26 cellular contexts compared by ENCODE assay signal in genomic region chr1:165824269-165824643, GRCh38. TPM values are rescaled to one million over a fixed set of nuclear protein-coding genes. Genes with fewer than 3 reads are reported as not detected.
DNase-seq lines count a peak whose midpoint lies in the region; ATAC-seq and TF ChIP-seq lines count a peak whose summit lies in the region.
"Had no signal": no experiment of that assay in that cellular context is flagged by ENCODE, and none has a peak within 500 bp of the region (broad histone marks: within the 10 kb centered on the region; RNA-seq: fewer than 3 reads in every experiment).

No MANE protein-coding gene starts in this region.

- no peaks in the 10 kb centered on the region for H3K36me3 ChIP-seq in neuronal stem cell (replicated peaks in 1 of 2; ENCODE audit: control insufficient read depth in 2 of 2, insufficient read depth in 2 of 2, low read length in 2 of 2)
- no peaks in the 10 kb centered on the region for H3K36me3 ChIP-seq in MM.1S (replicated peaks; ENCODE audit: insufficient read depth, low read length)
- H3K36me3 ChIP-seq: heart left ventricle, thyroid gland had no signal

- H4K8ac ChIP-seq in neuronal stem cell (ENCODE audit: low read depth, low read length) = no peak overlapping the region

- H3K27ac ChIP-seq in neuronal stem cell (replicated peaks; ENCODE audit: low read length) (no peak overlapping the region), MM.1S (ENCODE audit: low read length) (no peak overlapping the region)
- H3K27ac ChIP-seq: C4-2B, heart left ventricle, PC-9, psoas muscle, thyroid gland had no signal

- H2BK5ac ChIP-seq in neuronal stem cell (ENCODE audit: low read length) = no peak overlapping the region

- H3K4me3 ChIP-seq in neuronal stem cell (ENCODE audit: low read length in 2 of 2) (no peak overlapping the region), MM.1S (ENCODE audit: low read length) (no peak overlapping the region)
- H3K4me3 ChIP-seq: heart left ventricle, PC-9, psoas muscle, thyroid gland had no signal

- H3K9me3 ChIP-seq in neuronal stem cell (replicated peaks in 1 of 2; ENCODE audit: control insufficient read depth in 2 of 2, insufficient read depth in 1 of 2, low read depth in 1 of 2, low read length in 2 of 2) (no peaks in the 10 kb centered on the region), MM.1S (replicated peaks; ENCODE audit: insufficient read depth, low read length) (no peaks in the 10 kb centered on the region)
- H3K9me3 ChIP-seq: heart left ventricle, psoas muscle, thyroid gland had no signal

- no peak overlapping the region for H3K14ac ChIP-seq in neuronal stem cell (ENCODE audit: low read length)

- H3K9ac ChIP-seq in neuronal stem cell (ENCODE audit: low read depth, low read length, poor library complexity) (no peak overlapping the region), MM.1S (ENCODE audit: low read length) (no peak overlapping the region)

- H3K79me2 ChIP-seq in MM.1S (ENCODE audit: low read length) = peaks cover 17% of the 10 kb centered on the region

- H3K23ac ChIP-seq in neuronal stem cell (ENCODE audit: low read depth, low read length, poor library complexity) = no peak overlapping the region

- no peak overlapping the region for H2BK120ac ChIP-seq in neuronal stem cell (ENCODE audit: low read depth, low read length)

- H3K4me1 ChIP-seq in neuronal stem cell (ENCODE audit: control insufficient read depth in 2 of 2, insufficient read depth in 1 of 2, low read depth in 1 of 2, low read length in 2 of 2) (peaks cover 3 to 10% of the 10 kb centered on the region in 2 donors), MM.1S (ENCODE audit: low read length) (peaks cover 6% of the 10 kb centered on the region)

- no peak overlapping the region for H3K18ac ChIP-seq in neuronal stem cell (ENCODE audit: low read length)

- no peak for TF ChIP-seq CTCF in MM.1S (IDR thresholded peaks at IDR 0.05; ENCODE audit: low read length)

- H4K20me1 ChIP-seq in MM.1S (ENCODE audit: insufficient read depth, low read length) = no peaks in the 10 kb centered on the region

- H4K91ac ChIP-seq in neuronal stem cell (ENCODE audit: low read depth, low read length, poor library complexity) = no peak overlapping the region

- no CpG with 5 or more reads among the region's 1 CpG for WGBS in neuronal stem cell (ENCODE audit: extremely low coverage in 2 of 2, insufficient read length in 2 of 2, insufficient replicate concordance in 1 of 2), 2 donors

- H2AK5ac ChIP-seq in neuronal stem cell (ENCODE audit: low read depth, low read length) = no peak overlapping the region

- H3K4me2 ChIP-seq in neuronal stem cell (ENCODE audit: insufficient read depth, low read length, poor library complexity, severe bottlenecking) (no peak overlapping the region), MM.1S (ENCODE audit: low read depth, low read length) (no peak overlapping the region)
- H3K4me2 ChIP-seq: PC-9 had no signal

- H3K79me1 ChIP-seq in neuronal stem cell (ENCODE audit: low read depth, low read length) = peaks cover 2% of the 10 kb centered on the region

- H3K9me2 ChIP-seq in MM.1S (replicated peaks; ENCODE audit: insufficient read depth, low read length) = no peaks in the 10 kb centered on the region

- H3F3A ChIP-seq in MM.1S (ENCODE audit: insufficient read depth, low read length) = peaks cover 7% of the 10 kb centered on the region

- H2BK12ac ChIP-seq in neuronal stem cell (ENCODE audit: low read length) = no peak overlapping the region

- DNase-seq in EH (ENCODE audit: low read depth) = peak; percentile 18
- DNase-seq in NCI-H345 treated with DMSO at 0.1 percent for 48 hours (lab: John Stamatoyannopoulos, UW; ENCODE audit: unreplicated experiment) = peak; percentile 26
- DNase-seq in fibroblast of gingiva (ENCODE audit: low read depth) = peak; percentile 30
- DNase-seq in neuronal stem cell (ENCODE audit: low spot score) = no peak
- DNase-seq in COLO668 (lab: John Stamatoyannopoulos, UW; ENCODE audit: unreplicated experiment) = no peak
- DNase-seq in MM.1S = no peak
- DNase-seq: activated B cell treated with CpG ODN at 0.5 μM for 24 hours; activated CD4-positive, alpha-beta T cell treated with anti-CD3 and anti-CD28 coated beads, Interleukin-2, amount 50 U/mL, for 1 hour; activated T-cell treated with anti-CD3 and anti-CD28 coated beads, Interleukin-2, amount 50 U/mL, for 48 hours; Calu3; cerebellar nuclear complex; heart left ventricle; kidney glomerular epithelial cell; NCI-H1105; NCI-H2081; NCI-H2227 treated with DMSO at 0.1 percent for 48 hours; NK-92 treated with Interleukin-12 subunit alpha and Interleukin-12 subunit beta, amount 100 ng/mL, for 24 hours; PC-9; psoas muscle; SHP77; stimulated activated naive CD8-positive, alpha-beta T cell treated with anti-CD3 and anti-CD28 coated beads, Interleukin-15, amount 100 ng/mL, for 72 hours; T1000; thyroid gland had no signal

- peak overlapping the region; percentile 67 for H2AFZ ChIP-seq in neuronal stem cell (ENCODE audit: low read length)
- H2AFZ ChIP-seq in MM.1S (ENCODE audit: low read length) = no peak overlapping the region
- H2AFZ ChIP-seq: PC-9 had no signal

- ATAC-seq in GM21529 (IDR thresholded peaks at IDR 0.05; ENCODE audit: unreplicated experiment) (no peak), GM21360 (IDR thresholded peaks at IDR 0.05; ENCODE audit: unreplicated experiment) (no peak)
- ATAC-seq: heart left ventricle; psoas muscle; stimulated activated naive CD8-positive, alpha-beta T cell treated with anti-CD3 and anti-CD28 coated beads, Interleukin-15, amount 100 ng/mL, for 72 hours had no signal

- H3K27me3 ChIP-seq in neuronal stem cell (ENCODE audit: control insufficient read depth in 3 of 3, insufficient read depth in 3 of 3, low read depth in 1 of 3, low read length in 3 of 3) (peaks cover 0 to 7% (median 0%) of the 10 kb centered on the region in 3 experiments), MM.1S (replicated peaks; ENCODE audit: insufficient read depth, low read length) (no peaks in the 10 kb centered on the region)
- H3K27me3 ChIP-seq: heart left ventricle, thyroid gland had no signal

- H3K4ac ChIP-seq in neuronal stem cell (ENCODE audit: low read length) = no peak overlapping the region

- no peak overlapping the region for H2BK15ac ChIP-seq in neuronal stem cell (ENCODE audit: low read length)

RNA-seq across cellular contexts. Expression of gene UCK2, which starts 3.2 kb away (rescaled TPM):
- 51.1 TPM for polyA plus RNA-seq in neuronal stem cell (2013, experiment 1 of 2)
- 49.3 TPM for polyA plus RNA-seq in neuronal stem cell (2013, experiment 2 of 2)

RNA-seq across cellular contexts. Expression of gene TMCO1, which starts 55.6 kb away (rescaled TPM):
- polyA plus RNA-seq in neuronal stem cell (2013, experiment 1 of 2) = 103 TPM
- 115 TPM for polyA plus RNA-seq in neuronal stem cell (2013, experiment 2 of 2)

Comparison
In these comparisons a context has a peak if more than half of its experiments do, and no peak if none do; other contexts are left out.
1. DNase-seq: peak in EH (single experiment), NCI-H345 treated with DMSO at 0.1 percent for 48 hours (single experiment) and fibroblast of gingiva (single experiment); none in neuronal stem cell (single experiment), COLO668 (single experiment) and MM.1S (single experiment).